8 cellular contexts compared by ENCODE assay signal in genomic region chr3:194686816-194687637, GRCh38. TPM values are rescaled to one million over a fixed set of nuclear protein-coding genes. Genes with fewer than 3 reads are reported as not detected.
A peak's percentile ranks its signal among the peaks of the same experiment; 100 is the strongest.
DNase-seq lines count a peak whose midpoint lies in the region; ATAC-seq, FAIRE-seq and TF ChIP-seq lines count a peak whose summit lies in the region.

No MANE protein-coding gene starts in this region.

- no peak for ATAC-seq in RWPE2 (ENCODE audit: low read depth)

- H3K4me1 ChIP-seq in RWPE2 (ENCODE audit: insufficient read depth, poor library complexity, severe bottlenecking), result peaks cover 24% of the 10 kb centered on the region

- TF ChIP-seq CTCF in GM12873 (IDR thresholded peaks at IDR 0.05; ENCODE audit: insufficient read depth, low read depth, low read length, missing control alignments) (peak; percentile 1), RWPE2 (IDR thresholded peaks at IDR 0.05; ENCODE audit: poor library complexity, severe bottlenecking) (no peak), bronchial epithelial cell (IDR thresholded peaks at IDR 0.05; ENCODE audit: insufficient read depth, low read length, severe bottlenecking) (no peak)

- H3K27me3 ChIP-seq in RWPE2 (ENCODE audit: insufficient read depth, poor library complexity, severe bottlenecking) (peaks cover 8% of the 10 kb centered on the region), bronchial epithelial cell (ENCODE audit: control insufficient read depth, insufficient read depth, low read length) (no peaks in the 10 kb centered on the region)

- FAIRE-seq in bronchial epithelial cell (lab: Jason Lieb, UNC), result no peak
- no peak for FAIRE-seq in H54 (lab: Jason Lieb, UNC)

- H3K36me3 ChIP-seq in RWPE2 (ENCODE audit: low read depth) (no peaks in the 10 kb centered on the region), bronchial epithelial cell (ENCODE audit: control insufficient read depth, insufficient read depth, low read length) (no peaks in the 10 kb centered on the region)

- H3K4me3 ChIP-seq in RWPE2 (ENCODE audit: severe bottlenecking) (peak overlapping the region; percentile 49), bronchial epithelial cell (ENCODE audit: low read depth, low read length) (peak overlapping the region; percentile 59)

- no peak for TF ChIP-seq POLR2A in H54 (IDR thresholded peaks at IDR 0.05; ENCODE audit: low read depth, low read length)

- no peaks in the 10 kb centered on the region for H3K9me3 ChIP-seq in RWPE2 (ENCODE audit: severe bottlenecking)

- H3K27ac ChIP-seq in RWPE2 (ENCODE audit: poor library complexity, severe bottlenecking), result no peak overlapping the region

- DNase-seq in 8988T, result peak; percentile 70
- no peak for DNase-seq in RWPE2 (ENCODE audit: low spot score)
- DNase-seq in bronchial epithelial cell (ENCODE audit: low read depth), result peak; percentile 12
- peak; percentile 79 for DNase-seq in islet precursor cell
- DNase-seq in stimulated activated CD4-positive, alpha-beta T cell treated with anti-CD3 and anti-CD28 coated beads, Interleukin-2, amount 100 ng/mL, for 24 hours, result peak; percentile 33 to 40
- no peak for DNase-seq in H54 (ENCODE audit: insufficient read length, low spot score)
- DNase-seq in NCI-H1105 (lab: John Stamatoyannopoulos, UW), result no peak

RNA-seq across cellular contexts. Expression of gene FAM43A, which starts 1.3 kb away (rescaled TPM):
- total RNA-seq in bronchial epithelial cell, result 2.9 and 3.7 TPM in 2 replicates

RNA-seq across cellular contexts. Expression of gene LSG1, which starts 15.0 kb away (rescaled TPM):
- 36.2 and 50.3 TPM in 2 replicates for total RNA-seq in bronchial epithelial cell

RNA-seq across cellular contexts. Expression of gene TMEM44, which starts 53.8 kb away (rescaled TPM):
- 8.4 and 9.0 TPM in 2 replicates for total RNA-seq in bronchial epithelial cell

Comparison
In these comparisons a context has a peak if more than half of its experiments do, and no peak if none do; other contexts are left out.
1. DNase-seq: peak in 8988T (single experiment), bronchial epithelial cell (single experiment), islet precursor cell (single experiment) and stimulated activated CD4-positive, alpha-beta T cell treated with anti-CD3 and anti-CD28 coated beads, Interleukin-2, amount 100 ng/mL, for 24 hours (2 of 2); none in RWPE2 (single experiment), H54 (single experiment) and NCI-H1105 (single experiment).